ENCODE assay signal across 19 cellular contexts in genomic region chr19:18645035-18645511, GRCh38. TPM values are rescaled to one million over a fixed set of nuclear protein-coding genes. Genes with fewer than 3 reads are reported as not detected.
DNase-seq lines count a peak whose midpoint lies in the region; ATAC-seq and TF ChIP-seq lines count a peak whose summit lies in the region.
"Had no signal": no experiment of that assay in that cellular context is flagged by ENCODE, and none has a peak within 500 bp of the region (broad histone marks: within the 10 kb centered on the region; RNA-seq: fewer than 3 reads in every experiment).

No MANE protein-coding gene starts in this region.

- H3K4me3 ChIP-seq in dorsolateral prefrontal cortex = peak overlapping the region in 31 of 59 donors; percentile 2 to 48 (median 31)
- no peak overlapping the region for H3K4me3 ChIP-seq in neural progenitor cell
- H3K4me3 ChIP-seq in thoracic aorta = peak overlapping the region; percentile 59
- H3K4me3 ChIP-seq: hepatocyte, SK-N-MC had no signal

- peaks cover 62% of the 10 kb centered on the region for H4K20me1 ChIP-seq in neural progenitor cell (ENCODE audit: low read depth)

- peaks cover 8% of the 10 kb centered on the region for H3F3A ChIP-seq in neural progenitor cell (ENCODE audit: low read depth)

- peak; percentile 51 for ATAC-seq in thoracic aorta (ENCODE audit: insufficient number of reproducible peaks, low FRiP score, low read depth)
- ATAC-seq in GM18909 (IDR thresholded peaks at IDR 0.05; ENCODE audit: poor library complexity, unreplicated experiment) = no peak
- ATAC-seq: activated T-cell treated with anti-CD3 and anti-CD28 coated beads, Interleukin-2, amount 50 U/mL, for 4 hours had no signal

- TF ChIP-seq CTCF in RWPE1 (conservative IDR thresholded peaks at IDR 0.05; ENCODE audit: low read depth) (no peak), dorsolateral prefrontal cortex (IDR thresholded peaks at IDR 0.05 in 54 of 56, conservative IDR thresholded peaks at IDR 0.05 in 2 of 56; ENCODE audit: low read depth in 1 of 56, partially characterized antibody in 56 of 56) (no peak), neural progenitor cell (IDR thresholded peaks at IDR 0.05) (no peak), thoracic aorta (IDR thresholded peaks at IDR 0.05) (no peak), GM20000 (IDR thresholded peaks at IDR 0.05; ENCODE audit: extremely low read depth, missing control alignments) (no peak)

- H3K4me1 Mint-ChIP-seq in neural progenitor cell = peaks cover 41% of the 10 kb centered on the region

- CTCF ChIA-PET in RWPE1 (lab: Yijun Ruan, JAX) = interaction anchor here (0.6 kb wide), 1 partner anchor 62 kb away, joined by 3 read pairs; no protein-coding TSS in a partner anchor

- H3K4me1 ChIP-seq in neural progenitor cell (peaks cover 5% of the 10 kb centered on the region), thoracic aorta (ENCODE audit: control insufficient read depth in 1 of 2, low read depth in 2 of 2) (peaks cover 28 to 47% of the 10 kb centered on the region in 2 donors)

- DNase-seq in RWPE1 (ENCODE audit: low spot score) (no peak), dorsolateral prefrontal cortex (peak in 7 of 10 donors; percentile 38 to 80 (median 70)), neural progenitor cell (ENCODE audit: low spot score) (no peak), thoracic aorta (ENCODE audit: low spot score) (peak; percentile 46), NOMO-1 treated with dmso at 0.1 percent for 144 hours (lab: John Stamatoyannopoulos, UW; ENCODE audit: unreplicated experiment) (no peak), GM20000 (ENCODE audit: low spot score) (no peak)
- DNase-seq: activated CD4-positive, alpha-beta T cell treated with anti-CD3 and anti-CD28 coated beads, Interleukin-2, amount 50 U/mL, for 48 hours; activated T-cell treated with anti-CD3 and anti-CD28 coated beads, Interleukin-2, amount 50 U/mL, for 4 hours; cortex of kidney; DND-41; H9; NCI-H1092 treated with DMSO at 0.1 percent for 48 hours; NCI-H2171; stimulated activated CD4-positive, alpha-beta T cell treated with anti-CD3 and anti-CD28 coated beads, Interleukin-4, amount 100 ng/mL, for 24 hours had no signal

- H3K36me3 ChIP-seq in neural progenitor cell (no peaks in the 10 kb centered on the region), thoracic aorta (no peaks in the 10 kb centered on the region)

- H3K4me3 Mint-ChIP-seq in neural progenitor cell = no peak overlapping the region
- H3K4me3 Mint-ChIP-seq: activated T-cell treated with anti-CD3 and anti-CD28 coated beads, Interleukin-2, amount 50 U/mL, for 4 hours; H9 had no signal

- H3K27me3 ChIP-seq in dorsolateral prefrontal cortex = no peaks in the 10 kb centered on the region
- no peaks in the 10 kb centered on the region for H3K27me3 ChIP-seq in neural progenitor cell
- H3K27me3 ChIP-seq in thoracic aorta (replicated peaks; ENCODE audit: insufficient read depth) = no peaks in the 10 kb centered on the region
- H3K27me3 ChIP-seq: hepatocyte had no signal

- H3K9me3 ChIP-seq in neural progenitor cell (ENCODE audit: low read depth) = no peaks in the 10 kb centered on the region
- H3K9me3 ChIP-seq in thoracic aorta = no peaks in the 10 kb centered on the region

- no peak overlapping the region for H3K27ac Mint-ChIP-seq in neural progenitor cell
- H3K27ac Mint-ChIP-seq: H9 had no signal

- peaks cover 20% of the 10 kb centered on the region for H3K79me2 ChIP-seq in neural progenitor cell (ENCODE audit: low read depth)

- H3K9me3 Mint-ChIP-seq in neural progenitor cell = no peaks in the 10 kb centered on the region
- H3K9me3 Mint-ChIP-seq: activated T-cell treated with anti-CD3 and anti-CD28 coated beads, Interleukin-2, amount 50 U/mL, for 4 hours; H9 had no signal

- no peak overlapping the region for H2AFZ ChIP-seq in neural progenitor cell (replicated peaks)
- H2AFZ ChIP-seq: hepatocyte had no signal

- POLR2A ChIA-PET in RWPE1 (lab: Yijun Ruan, JAX; ENCODE audit: low non-redundant PET) = no interaction called here

- H3K27ac ChIP-seq in RWPE1 = 0 out of 2 replicates have a peak overlapping the region, but pooled peaks have one; percentile 0
- peak overlapping the region in 57 of 59 donors; percentile 7 to 93 (median 79) for H3K27ac ChIP-seq in dorsolateral prefrontal cortex
- H3K27ac ChIP-seq in neural progenitor cell = no peak overlapping the region
- H3K27ac ChIP-seq in thoracic aorta = peak overlapping the region; percentile 80 to 87
- H3K27ac ChIP-seq: C4-2B, hepatocyte, SK-N-MC had no signal

- H3K4me2 ChIP-seq in neural progenitor cell = peak overlapping the region; percentile 32
- H3K4me2 ChIP-seq: hepatocyte had no signal

- peaks cover 8% of the 10 kb centered on the region for H3K27me3 Mint-ChIP-seq in neural progenitor cell (ENCODE audit: insufficient read depth, low read depth)

- H3K9ac ChIP-seq in neural progenitor cell = no peak overlapping the region

- intact Hi-C loops in dorsolateral prefrontal cortex (cut with DNase I) = no loop called here

- H3K36me3 Mint-ChIP-seq in neural progenitor cell = peaks cover 1% of the 10 kb centered on the region

RNA-seq across cellular contexts. Expression of gene KLHL26, which starts 8.2 kb away (rescaled TPM):
- total RNA-seq in dorsolateral prefrontal cortex = 10 to 100 TPM; 19.6 to 52.2 (median 36.9) TPM
- total RNA-seq in neural progenitor cell (ENCODE audit: low replicate concordance) = 5.8 and 7.1 TPM in 2 replicates
- total RNA-seq in thoracic aorta = 10 to 100 TPM; 11.2 to 24.5 TPM

RNA-seq across cellular contexts. Expression of gene TMEM59L, which starts 32.4 kb away (rescaled TPM):
- total RNA-seq in dorsolateral prefrontal cortex (100 to 1,000 TPM; 128 to 572 (median 372) TPM), neural progenitor cell (ENCODE audit: low replicate concordance) (0.11 and 1.4 TPM in 2 replicates), thoracic aorta (1 to 10 TPM; 3.2 to 6.5 TPM)
- total RNA-seq: activated T-cell treated with anti-CD3 and anti-CD28 coated beads, Interleukin-2, amount 50 U/mL, for 4 hours; left lobe of liver had no signal

RNA-seq across cellular contexts. Expression of gene CRTC1, which starts 38.4 kb away (rescaled TPM):
- total RNA-seq in dorsolateral prefrontal cortex = 100 to 1,000 TPM in 34 of 120 experiments, 10 to 100 TPM in 86; 35.9 to 127 (median 90.4) TPM
- total RNA-seq in neural progenitor cell (ENCODE audit: low replicate concordance) = 2.4 and 5.7 TPM in 2 replicates
- total RNA-seq in thoracic aorta = 10 to 100 TPM in 1 of 2 donors, 1 to 10 TPM in 1; 8.7 to 11.2 TPM

RNA-seq across cellular contexts. Expression of gene CRLF1, which starts 38.5 kb away (rescaled TPM):
- total RNA-seq in dorsolateral prefrontal cortex = 100 to 1,000 TPM in 2 of 120 experiments, 10 to 100 TPM in 117, 1 to 10 TPM in 1; 5.0 to 148 (median 44.3) TPM
- total RNA-seq in neural progenitor cell (ENCODE audit: low replicate concordance) = 0.84 TPM in 1 of 2 replicates, not detected in the other
- 1,000 to 10,000 TPM in 1 of 2 donors, 10 to 100 TPM in 1; 85.9 to 1,063 TPM for total RNA-seq in thoracic aorta

RNA-seq across cellular contexts. Expression of gene REX1BD, which starts 56.5 kb away (rescaled TPM):
- total RNA-seq in dorsolateral prefrontal cortex (100 to 1,000 TPM in 33 of 120 experiments, 10 to 100 TPM in 87; 49.9 to 127 (median 88.9) TPM), neural progenitor cell (ENCODE audit: low replicate concordance) (41.7 and 105 TPM in 2 replicates), thoracic aorta (10 to 100 TPM; 36.3 to 66.6 TPM)

Comparison
In these comparisons a context has a peak if more than half of its experiments do, and no peak if none do; other contexts are left out.
1. DNase-seq: peak in dorsolateral prefrontal cortex (7 of 10) and thoracic aorta (single experiment); none in RWPE1 (single experiment), neural progenitor cell (single experiment), NOMO-1 treated with dmso at 0.1 percent for 144 hours (single experiment) and GM20000 (single experiment).
2. RNA of gene TMEM59L, which starts 32.4 kb away (total RNA-seq): 128 to 572 TPM in dorsolateral prefrontal cortex; 3.2 to 6.5 TPM in thoracic aorta and 0.11 to 1.4 TPM in neural progenitor cell; every median in the first group is over 10 times any median in the second.